8 cellular contexts compared by ENCODE assay signal in the genomic region with DNA sequence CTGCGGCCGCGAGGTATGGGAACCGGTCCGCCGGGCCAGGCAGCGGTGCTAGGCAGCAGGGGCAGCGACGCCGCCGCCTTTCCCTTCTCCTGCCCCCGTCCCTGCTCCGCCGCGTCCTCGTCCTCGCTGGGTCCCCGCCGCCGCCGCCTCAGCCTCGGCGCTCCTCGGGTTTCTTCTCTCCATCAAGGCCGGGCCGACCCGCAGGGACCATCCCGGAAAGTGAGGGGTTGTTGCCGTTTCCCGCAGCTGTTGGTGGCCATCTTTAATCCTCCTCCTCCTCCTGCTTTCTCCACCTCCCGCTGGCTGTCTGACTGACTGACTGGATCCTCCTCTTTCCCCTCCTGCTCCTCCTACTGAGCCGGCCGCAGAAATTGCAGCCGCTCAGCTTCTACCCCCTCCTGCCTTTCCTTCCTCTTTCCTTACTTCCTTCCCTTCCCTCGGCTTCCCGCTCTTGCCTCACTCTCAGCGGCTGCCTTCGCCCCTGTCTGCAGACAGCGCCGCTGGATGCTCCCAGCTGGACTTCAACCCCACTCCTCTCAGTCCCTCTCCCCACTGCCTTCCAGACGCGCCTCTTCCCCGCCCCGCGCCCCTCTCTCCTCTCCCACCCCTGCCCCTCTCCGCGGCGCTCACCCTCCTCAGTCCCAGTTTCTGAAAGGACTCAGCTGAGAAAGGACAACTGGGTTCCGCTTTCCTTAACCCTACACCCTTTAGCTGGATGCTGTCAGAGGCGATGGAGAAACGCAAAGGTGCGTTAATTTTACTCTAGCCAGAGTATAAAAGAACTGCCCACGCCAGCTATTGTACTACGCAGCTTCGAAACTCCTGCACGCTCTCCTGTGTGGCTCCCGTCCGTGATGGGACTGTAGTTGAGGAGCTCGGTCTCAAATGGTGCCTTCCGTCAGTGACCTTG. TPM values are rescaled to one million over a fixed set of nuclear protein-coding genes. Genes with fewer than 3 reads are reported as not detected.
DNase-seq lines count a peak whose midpoint lies in the region; ATAC-seq, FAIRE-seq and TF ChIP-seq lines count a peak whose summit lies in the region.

TSS of gene WDFY3 (minus strand) at position 309 of the 910 bp plus-strand sequence. CDS start 106,099 bp downstream, outside the sequence.

- peak within 1 kb of the TSS; percentile 80 for H3K4me3 ChIP-seq in ectodermal cell (ENCODE audit: insufficient read depth, low read depth, low read length)
- peak within 1 kb of the TSS; percentile 50 to 85 (median 68) for H3K4me3 ChIP-seq in spleen
- H3K4me3 ChIP-seq in OCI-LY7 (ENCODE audit: low read depth, low read length, poor library complexity, severe bottlenecking) = no peak within 1 kb of the TSS

- ATAC-seq in left colon = peak; percentile 93

- no TSS peak for BruUV-seq in OCI-LY7 (replicated peaks; lab: Mats Ljungman, UMichigan)

- peaks cover 5% of the 10 kb centered on the region for H3K4me1 ChIP-seq in ectodermal cell (ENCODE audit: control insufficient read depth, insufficient read depth, low read length)
- peaks cover 3 to 71% (median 26%) of the 10 kb centered on the region in 6 donors for H3K4me1 ChIP-seq in spleen
- no peaks in the 10 kb centered on the region for H3K4me1 ChIP-seq in OCI-LY7 (ENCODE audit: insufficient read depth, low read length, poor library complexity, severe bottlenecking)

- H3K9me2 ChIP-seq in OCI-LY7 (ENCODE audit: insufficient read depth, low read length) = no peaks in the 10 kb centered on the region

- H3K27me3 ChIP-seq in ectodermal cell (ENCODE audit: control insufficient read depth, insufficient read depth, low read length, poor library complexity, severe bottlenecking) (peaks cover 4% of the 10 kb centered on the region), spleen (replicated peaks in 1 of 7) (peaks cover 0 to 41% (median 7%) of the 10 kb centered on the region in 7 donors)

- H3K9me3 ChIP-seq in ectodermal cell (ENCODE audit: control insufficient read depth, low read length) (no peaks in the 10 kb centered on the region), spleen (no peaks in the 10 kb centered on the region), OCI-LY7 (ENCODE audit: low read length) (no peaks in the 10 kb centered on the region)

- no peak within 1 kb of the TSS for H3K4me2 ChIP-seq in OCI-LY7 (ENCODE audit: low read length)

- H2AFZ ChIP-seq in OCI-LY7 (ENCODE audit: low read length) = no peak within 1 kb of the TSS

- 0% methylated on average over 60 of the region's 60 CpGs for WGBS in ectodermal cell, 2 experiments
- WGBS in spleen, 5 donors = 1 to 5% (median 1%) methylated on average over 45 to 60 of the region's 60 CpGs

- TF ChIP-seq POLR2A in H54 (IDR thresholded peaks at IDR 0.05; ENCODE audit: low read depth, low read length) = peak; percentile 76
- TF ChIP-seq POLR2A in spleen (IDR thresholded peaks at IDR 0.05) = peak in 2 of 3 donors; percentile 36

- H3K36me3 ChIP-seq in ectodermal cell (ENCODE audit: control insufficient read depth, insufficient read depth, low read length) (no peaks in the 10 kb centered on the region), spleen (no peaks in the 10 kb centered on the region), OCI-LY7 (ENCODE audit: insufficient read depth, low read length) (no peaks in the 10 kb centered on the region)

- H4K20me1 ChIP-seq in OCI-LY7 (ENCODE audit: insufficient read depth, low read length) = no peaks in the 10 kb centered on the region

- FAIRE-seq in H54 (lab: Jason Lieb, UNC) = peak; percentile 87

- DNase-seq in D341Med (ENCODE audit: low spot score) = peak; percentile 84
- peak; percentile 68 for DNase-seq in H54 (ENCODE audit: insufficient read length, low spot score)
- DNase-seq in NCI-H1436 treated with DMSO at 0.1 percent for 48 hours (lab: John Stamatoyannopoulos, UW) = peak; percentile 34
- peak; percentile 80 for DNase-seq in SW480 (ENCODE audit: low spot score)
- DNase-seq in left colon = peak; percentile 72 to 87
- DNase-seq in spleen = peak; percentile 91
- no peak for DNase-seq in OCI-LY7 (ENCODE audit: low spot score)

- intact Hi-C loops in left colon (cut with DNase I, micrococcal nuclease) = no loop called here
- intact Hi-C loops in spleen (cut with DNase I; ENCODE audit: low total_unique reads) = no loop called here
- intact Hi-C loops in OCI-LY7 (cut with micrococcal nuclease; ENCODE audit: unreplicated experiment) = no loop called here

- TF ChIP-seq CTCF in spleen (IDR thresholded peaks at IDR 0.05 in 8 of 11, conservative IDR thresholded peaks at IDR 0.05 in 3 of 11) = peak in 1 of 11 experiments; percentile 32
- no peak for TF ChIP-seq CTCF in OCI-LY7 (conservative IDR thresholded peaks at IDR 0.05; ENCODE audit: low read length)

- POLR2A ChIA-PET in OCI-LY7 (lab: Charles Lee) = no interaction called here

- no peaks in the 10 kb centered on the region for H3K79me2 ChIP-seq in OCI-LY7 (ENCODE audit: insufficient read depth, low read depth, low read length)

- CTCF ChIA-PET in OCI-LY7 (lab: Charles Lee; ENCODE audit: unreplicated experiment) = no interaction called here

- H3K27ac ChIP-seq in ectodermal cell (ENCODE audit: insufficient read depth, low read depth, low read length, poor library complexity, severe bottlenecking) = peak within 1 kb of the TSS; percentile 91
- H3K27ac ChIP-seq in spleen = peak within 1 kb of the TSS; percentile 54 to 98 (median 93)
- no peak within 1 kb of the TSS for H3K27ac ChIP-seq in OCI-LY7 (ENCODE audit: low read depth, low read length, poor library complexity, severe bottlenecking)

RNA-seq across cellular contexts. Expression of gene WDFY3, which starts in this region (rescaled TPM):
- 17.2 TPM for polyA plus RNA-seq in ectodermal cell (2013, experiment 1 of 4)
- polyA plus RNA-seq in ectodermal cell (2013, experiment 2 of 4) = 22.0 TPM
- 16.8 TPM for polyA plus RNA-seq in ectodermal cell (2013, experiment 3 of 4)
- 25.5 TPM for polyA plus RNA-seq in ectodermal cell (2013, experiment 4 of 4)
- 10 to 100 TPM; 51.8 to 52.1 TPM for total RNA-seq in left colon
- 100 to 1,000 TPM; 116 to 208 (median 135) TPM for total RNA-seq in spleen
- 1 to 10 TPM; 1.6 to 3.7 (median 1.9) TPM for polyA plus RNA-seq in spleen
- total RNA-seq in OCI-LY7 (2014; rRNA removed; shearing (Covaris generic)) = not detected in 2 replicates
- total RNA-seq in OCI-LY7 (2022) = not detected in 2 replicates

Comparison
In these comparisons a context has a peak if more than half of its experiments do, and no peak if none do; other contexts are left out.
1. RNA of gene WDFY3 (total RNA-seq): 116 to 208 TPM in spleen and 51.8 to 52.1 TPM in left colon; not detected in OCI-LY7; every median in the first group is over 10 times any median in the second.